ENCODE assay signal across 8 cellular contexts in the genomic region with DNA sequence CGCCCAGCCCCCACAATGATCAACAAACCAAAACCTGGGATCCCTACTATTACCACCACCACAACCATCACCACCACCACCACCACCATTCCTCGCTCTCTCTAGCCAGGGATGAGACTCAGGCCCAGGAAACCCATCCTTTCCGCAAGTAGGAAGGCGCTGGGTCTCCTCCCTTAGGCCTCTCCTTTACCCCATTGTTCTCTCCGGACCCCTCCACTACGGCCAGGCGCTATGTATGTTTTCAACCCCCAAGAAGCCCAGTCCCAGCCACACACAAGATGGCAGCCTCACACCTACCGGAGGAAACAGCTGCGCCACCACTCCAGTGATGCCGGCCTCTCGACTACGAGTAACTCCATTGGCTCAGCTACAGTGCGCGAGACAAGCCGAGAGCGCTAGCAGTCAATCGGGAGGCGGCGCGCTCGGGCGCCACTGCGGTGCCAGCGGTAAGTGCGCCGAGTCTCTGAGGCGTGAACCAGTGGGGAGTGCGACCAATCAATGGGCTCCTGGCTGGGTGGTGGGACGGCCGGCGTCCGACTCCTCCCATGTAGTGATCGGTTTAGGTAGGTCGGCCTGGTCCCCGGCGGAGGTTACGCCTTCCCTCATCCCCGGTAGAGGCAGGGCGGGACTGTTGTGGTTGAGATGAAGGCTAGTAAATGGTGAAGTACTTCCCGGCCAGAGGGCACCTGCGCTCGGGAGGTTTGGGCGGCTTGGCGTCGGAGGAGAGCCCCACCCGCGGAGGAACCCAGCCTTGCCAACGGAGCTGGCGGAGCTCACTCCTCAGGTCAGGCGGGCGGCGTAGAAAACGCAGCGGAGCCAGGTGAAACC. TPM values are rescaled to one million over a fixed set of nuclear protein-coding genes. Genes with fewer than 3 reads are reported as not detected.
A peak's percentile ranks its signal among the peaks of the same experiment; 100 is the strongest.
DNase-seq lines count a peak whose midpoint lies in the region; FAIRE-seq and TF ChIP-seq lines count a peak whose summit lies in the region.

TSS of gene CAB39L (minus strand) at position 376 of the 828 bp plus-strand sequence. CDS start 61,154 bp downstream, outside the sequence.
A gene with protein sequence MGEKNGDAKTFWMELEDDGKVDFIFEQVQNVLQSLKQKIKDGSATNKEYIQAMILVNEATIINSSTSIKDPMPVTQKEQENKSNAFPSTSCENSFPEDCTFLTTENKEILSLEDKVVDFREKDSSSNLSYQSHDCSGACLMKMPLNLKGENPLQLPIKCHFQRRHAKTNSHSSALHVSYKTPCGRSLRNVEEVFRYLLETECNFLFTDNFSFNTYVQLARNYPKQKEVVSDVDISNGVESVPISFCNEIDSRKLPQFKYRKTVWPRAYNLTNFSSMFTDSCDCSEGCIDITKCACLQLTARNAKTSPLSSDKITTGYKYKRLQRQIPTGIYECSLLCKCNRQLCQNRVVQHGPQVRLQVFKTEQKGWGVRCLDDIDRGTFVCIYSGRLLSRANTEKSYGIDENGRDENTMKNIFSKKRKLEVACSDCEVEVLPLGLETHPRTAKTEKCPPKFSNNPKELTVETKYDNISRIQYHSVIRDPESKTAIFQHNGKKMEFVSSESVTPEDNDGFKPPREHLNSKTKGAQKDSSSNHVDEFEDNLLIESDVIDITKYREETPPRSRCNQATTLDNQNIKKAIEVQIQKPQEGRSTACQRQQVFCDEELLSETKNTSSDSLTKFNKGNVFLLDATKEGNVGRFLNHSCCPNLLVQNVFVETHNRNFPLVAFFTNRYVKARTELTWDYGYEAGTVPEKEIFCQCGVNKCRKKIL (plus strand): TSS at position 586 of the 828 bp plus-strand sequence. CDS start 7,620 bp downstream, outside the sequence.

- TF ChIP-seq EP300 in neural cell (conservative IDR thresholded peaks at IDR 0.05; ENCODE audit: poor library complexity, severe bottlenecking) (peak; percentile 61), stomach (IDR thresholded peaks at IDR 0.05) (no peak)

- H3K4me3 ChIP-seq in fibroblast of villous mesenchyme (ENCODE audit: low read depth, low read length) = peak within 1 kb of the TSS; percentile 93
- H3K4me3 ChIP-seq in neural cell (ENCODE audit: low read length) = peak within 1 kb of the TSS; percentile 86
- peak within 1 kb of the TSS; percentile 71 to 82 (median 74) for H3K4me3 ChIP-seq in stomach

- H2AFZ ChIP-seq in neural cell (ENCODE audit: low read depth, low read length) = peak within 1 kb of the TSS; percentile 92

- intact Hi-C loops in stomach (cut with DNase I; ENCODE audit: low total_unique reads) = no loop called here

- H3K9me3 ChIP-seq in ES-I3 (ENCODE audit: control insufficient read depth, insufficient read depth, low read length) (no peaks in the 10 kb centered on the region), neural cell (ENCODE audit: low read length) (no peaks in the 10 kb centered on the region), stomach (no peaks in the 10 kb centered on the region)

- no peaks in the 10 kb centered on the region for H3F3A ChIP-seq in neural cell (ENCODE audit: insufficient read depth, low read length, poor library complexity, severe bottlenecking)

- peaks cover 30% of the 10 kb centered on the region for H3K79me2 ChIP-seq in neural cell (replicated peaks; ENCODE audit: insufficient read depth, low read length)

- H3K4me2 ChIP-seq in neural cell (ENCODE audit: low read length) = peak within 1 kb of the TSS; percentile 67

- H3K4me1 ChIP-seq in ES-I3 (ENCODE audit: insufficient read depth, low read length) (no peaks in the 10 kb centered on the region), stomach (peaks cover 12 to 49% (median 36%) of the 10 kb centered on the region in 4 donors)

- TF ChIP-seq POLR2A in H54 (IDR thresholded peaks at IDR 0.05; ENCODE audit: low read depth, low read length) = peak; percentile 60
- peak in 2 of 4 donors; percentile 45 to 68 for TF ChIP-seq POLR2A in stomach (IDR thresholded peaks at IDR 0.05)

- peak; percentile 98 for FAIRE-seq in H54 (lab: Jason Lieb, UNC)

- H3K9ac ChIP-seq in ES-I3 (ENCODE audit: low read depth, low read length) (peak within 1 kb of the TSS; percentile 95), neural cell (ENCODE audit: low read length) (peak within 1 kb of the TSS; percentile 94)

- H3K27me3 ChIP-seq in neural cell (ENCODE audit: insufficient read depth, low read depth, low read length) = no peaks in the 10 kb centered on the region
- no peaks in the 10 kb centered on the region for H3K27me3 ChIP-seq in stomach

- no peaks in the 10 kb centered on the region for H3K9me2 ChIP-seq in neural cell (ENCODE audit: insufficient read depth, low read length)

- peak; percentile 63 for DNase-seq in H54 (ENCODE audit: insufficient read length, low spot score)
- peak; percentile 98 for DNase-seq in LoVo (ENCODE audit: low spot score)
- DNase-seq in SHP77 (lab: John Stamatoyannopoulos, UW) = peak; percentile 94 to 98
- DNase-seq in activated gamma-delta T cell treated with Interleukin-2 at 50 U/mL for 16 hours = peak; percentile 98
- DNase-seq in fibroblast of villous mesenchyme (ENCODE audit: low read depth) = peak; percentile 98
- peak; percentile 99 for DNase-seq in stomach

- H3K27ac ChIP-seq in neural cell (ENCODE audit: low read length) (peak within 1 kb of the TSS; percentile 100), stomach (peak within 1 kb of the TSS; percentile 95 to 97 (median 96))

- H4K20me1 ChIP-seq in neural cell (ENCODE audit: insufficient read depth) = no peaks in the 10 kb centered on the region

- H3K36me3 ChIP-seq in ES-I3 (ENCODE audit: insufficient read depth, low read length) = no peaks in the 10 kb centered on the region
- H3K36me3 ChIP-seq in neural cell (ENCODE audit: insufficient read depth, low read length) = no peaks in the 10 kb centered on the region
- no peaks in the 10 kb centered on the region for H3K36me3 ChIP-seq in stomach

- TF ChIP-seq RAD21 in neural cell (conservative IDR thresholded peaks at IDR 0.05) = no peak

- 0 to 1% (median 1%) methylated on average over 17 to 54 of the region's 54 CpGs for WGBS in stomach, 5 donors

- TF ChIP-seq CTCF in fibroblast of villous mesenchyme (IDR thresholded peaks at IDR 0.05; ENCODE audit: insufficient read depth, low read depth, low read length) (peak; percentile 33), neural cell (IDR thresholded peaks at IDR 0.05; ENCODE audit: poor library complexity, severe bottlenecking) (peak; percentile 90), stomach (IDR thresholded peaks at IDR 0.05) (peak in 5 of 7 experiments; percentile 12 to 51 (median 36))

TF ChIP-seq in neural cell, 6 proteins besides CTCF, POLR2A, EP300 and RAD21:
- TF ChIP-seq TAF1 (IDR thresholded peaks at IDR 0.05; ENCODE audit: low read depth) = peak; percentile 97
- no peak for TF ChIP-seq SMC3 (conservative IDR thresholded peaks at IDR 0.05; ENCODE audit: poor library complexity)
- TF ChIP-seq, protein P1, sequence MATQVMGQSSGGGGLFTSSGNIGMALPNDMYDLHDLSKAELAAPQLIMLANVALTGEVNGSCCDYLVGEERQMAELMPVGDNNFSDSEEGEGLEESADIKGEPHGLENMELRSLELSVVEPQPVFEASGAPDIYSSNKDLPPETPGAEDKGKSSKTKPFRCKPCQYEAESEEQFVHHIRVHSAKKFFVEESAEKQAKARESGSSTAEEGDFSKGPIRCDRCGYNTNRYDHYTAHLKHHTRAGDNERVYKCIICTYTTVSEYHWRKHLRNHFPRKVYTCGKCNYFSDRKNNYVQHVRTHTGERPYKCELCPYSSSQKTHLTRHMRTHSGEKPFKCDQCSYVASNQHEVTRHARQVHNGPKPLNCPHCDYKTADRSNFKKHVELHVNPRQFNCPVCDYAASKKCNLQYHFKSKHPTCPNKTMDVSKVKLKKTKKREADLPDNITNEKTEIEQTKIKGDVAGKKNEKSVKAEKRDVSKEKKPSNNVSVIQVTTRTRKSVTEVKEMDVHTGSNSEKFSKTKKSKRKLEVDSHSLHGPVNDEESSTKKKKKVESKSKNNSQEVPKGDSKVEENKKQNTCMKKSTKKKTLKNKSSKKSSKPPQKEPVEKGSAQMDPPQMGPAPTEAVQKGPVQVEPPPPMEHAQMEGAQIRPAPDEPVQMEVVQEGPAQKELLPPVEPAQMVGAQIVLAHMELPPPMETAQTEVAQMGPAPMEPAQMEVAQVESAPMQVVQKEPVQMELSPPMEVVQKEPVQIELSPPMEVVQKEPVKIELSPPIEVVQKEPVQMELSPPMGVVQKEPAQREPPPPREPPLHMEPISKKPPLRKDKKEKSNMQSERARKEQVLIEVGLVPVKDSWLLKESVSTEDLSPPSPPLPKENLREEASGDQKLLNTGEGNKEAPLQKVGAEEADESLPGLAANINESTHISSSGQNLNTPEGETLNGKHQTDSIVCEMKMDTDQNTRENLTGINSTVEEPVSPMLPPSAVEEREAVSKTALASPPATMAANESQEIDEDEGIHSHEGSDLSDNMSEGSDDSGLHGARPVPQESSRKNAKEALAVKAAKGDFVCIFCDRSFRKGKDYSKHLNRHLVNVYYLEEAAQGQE (IDR thresholded peaks at IDR 0.05; ENCODE audit: borderline replicate concordance) = peak; percentile 89
- peak; percentile 99 for TF ChIP-seq POLR2AphosphoS5 (IDR thresholded peaks at IDR 0.05)
- TF ChIP-seq MXI1 (conservative IDR thresholded peaks at IDR 0.05; ENCODE audit: poor library complexity, severe bottlenecking) = peak; percentile 63

RNA-seq across cellular contexts. Expression of gene CAB39L, which starts in this region (rescaled TPM):
- total RNA-seq in fibroblast of villous mesenchyme = 10.3 and 15.1 TPM in 2 replicates
- 40.3 and 41.4 TPM in 2 replicates for polyA plus RNA-seq in neural cell
- 57.5 and 62.9 TPM in 2 replicates for polyA minus RNA-seq in neural cell
- total RNA-seq in stomach = 10 to 100 TPM; 29.3 to 61.6 (median 45.5) TPM
- polyA plus RNA-seq in stomach = 10 to 100 TPM; 11.4 to 20.2 (median 12.0) TPM

RNA-seq across cellular contexts. Expression of the second gene that starts in this region (rescaled TPM):
- total RNA-seq in fibroblast of villous mesenchyme = 11.9 and 16.4 TPM in 2 replicates
- 10.2 and 14.6 TPM in 2 replicates for polyA plus RNA-seq in neural cell
- polyA minus RNA-seq in neural cell = 22.9 and 26.5 TPM in 2 replicates
- total RNA-seq in stomach = 10 to 100 TPM in 3 of 5 donors, 1 to 10 TPM in 2; 3.5 to 28.6 (median 13.5) TPM
- polyA plus RNA-seq in stomach = 1 to 10 TPM; 3.4 to 6.6 (median 3.5) TPM

Comparison
In these comparisons a context has a peak if more than half of its experiments do, and no peak if none do; other contexts are left out.
1. Peak in every context shown above with its lines: DNase-seq, H3K4me3 ChIP-seq and H3K27ac ChIP-seq.
2. CTCF ChIP-seq: peak in every context shown above with its lines; median percentile 90 in neural cell; 36 in stomach; 33 in fibroblast of villous mesenchyme.